Comparison of ENCODE assay signal across 8 cellular contexts in genomic region chr6:32154514-32155161, GRCh38. TPM values are rescaled to one million over a fixed set of nuclear protein-coding genes. Genes with fewer than 3 reads are reported as not detected.
DNase-seq lines count a peak whose midpoint lies in the region; ATAC-seq and TF ChIP-seq lines count a peak whose summit lies in the region.

No MANE protein-coding gene starts in this region.

- peaks cover 42% of the 10 kb centered on the region for H3K4me1 Mint-ChIP-seq in T-helper 17 cell

- DNase-seq in NCI-H1092 treated with DMSO at 0.1 percent for 48 hours (lab: John Stamatoyannopoulos, UW): peak; percentile 53
- DNase-seq in T-helper 17 cell: peak; percentile 38 to 45 (median 40)
- peak; percentile 83 for DNase-seq in astrocyte of the hippocampus (ENCODE audit: low read depth, low spot score)
- DNase-seq in iPS DF 6.9 (ENCODE audit: low read depth, low spot score): no peak
- DNase-seq in sigmoid colon: peak; percentile 89

- H3K27me3 ChIP-seq in BLaER1 (no peaks in the 10 kb centered on the region), iPS DF 6.9 (ENCODE audit: control insufficient read depth, insufficient read depth, low read length) (no peaks in the 10 kb centered on the region), sigmoid colon (no peaks in the 10 kb centered on the region)

- no peak for TF ChIP-seq EP300 in sigmoid colon (IDR thresholded peaks at IDR 0.05)

- intact Hi-C loops in sigmoid colon (cut with DNase I): loop anchor here (1.0 to 10.0 kb wide), 4 partner anchors 22 to 110 kb away; partner anchors contain the start of gene AGPAT1

- peak overlapping the region; percentile 78 for H3K27ac ChIP-seq in BLaER1
- no peak overlapping the region for H3K27ac ChIP-seq in iPS DF 6.9 (ENCODE audit: low read length)
- peak overlapping the region; percentile 88 to 93 (median 92) for H3K27ac ChIP-seq in sigmoid colon

- peak overlapping the region; percentile 98 for H3K4me3 Mint-ChIP-seq in T-helper 17 cell

- H3K4me3 ChIP-seq in BLaER1: peak overlapping the region; percentile 89
- peak overlapping the region; percentile 68; the same call in 1 of the 2 replicates for H3K4me3 ChIP-seq in iPS DF 6.9 (ENCODE audit: low read length)
- H3K4me3 ChIP-seq in sigmoid colon: peak overlapping the region; percentile 61 to 80 (median 78)

- peak overlapping the region; percentile 81 for H3K9ac ChIP-seq in BLaER1

- H3K9me3 ChIP-seq in BLaER1 (no peaks in the 10 kb centered on the region), T-helper 17 cell (ENCODE audit: control insufficient read depth, low read length, poor library complexity, severe bottlenecking) (no peaks in the 10 kb centered on the region), iPS DF 6.9 (ENCODE audit: control insufficient read depth, insufficient read depth, low read length) (no peaks in the 10 kb centered on the region), sigmoid colon (no peaks in the 10 kb centered on the region)

- H3K36me3 ChIP-seq in BLaER1 (peaks cover 39% of the 10 kb centered on the region), iPS DF 6.9 (ENCODE audit: control insufficient read depth, insufficient read depth, low read length) (no peaks in the 10 kb centered on the region), sigmoid colon (peaks cover 14 to 39% (median 20%) of the 10 kb centered on the region in 4 donors)

- H3K27me3 Mint-ChIP-seq in T-helper 17 cell: peaks cover 21% of the 10 kb centered on the region

- no peak for TF ChIP-seq POLR2A in sigmoid colon (IDR thresholded peaks at IDR 0.05)

- 0 out of 2 replicates have a peak, but pooled peaks cover 11% of the 10 kb centered on the region for H4K20me1 ChIP-seq in BLaER1

- peak overlapping the region; percentile 96 for H3K4me2 ChIP-seq in BLaER1

- TF ChIP-seq CTCF in sigmoid colon (IDR thresholded peaks at IDR 0.05): peak; percentile 55 to 77 (median 60)

- ATAC-seq in GM21529 (IDR thresholded peaks at IDR 0.05; ENCODE audit: unreplicated experiment) (peak; percentile 75), T-helper 17 cell (peak; percentile 82), HG03039 (IDR thresholded peaks at IDR 0.05; ENCODE audit: unreplicated experiment) (no peak)

- WGBS in iPS DF 6.9 (ENCODE audit: insufficient coverage, insufficient read length): no CpG with 5 or more reads among the region's 34 CpGs
- WGBS in sigmoid colon, 2 donors: 3 to 4% methylated on average over 34 of the region's 34 CpGs

- H3K36me3 Mint-ChIP-seq in T-helper 17 cell (ENCODE audit: low read depth): peaks cover 20% of the 10 kb centered on the region

- peak overlapping the region; percentile 67 for H3K27ac Mint-ChIP-seq in T-helper 17 cell

- peaks cover 36% of the 10 kb centered on the region for H3K4me1 ChIP-seq in BLaER1
- H3K4me1 ChIP-seq in iPS DF 6.9 (ENCODE audit: control insufficient read depth, insufficient read depth, low read length): peaks cover 6% of the 10 kb centered on the region
- peaks cover 0 to 57% (median 49%) of the 10 kb centered on the region in 4 donors for H3K4me1 ChIP-seq in sigmoid colon

RNA-seq across cellular contexts. Expression of gene PPT2, which starts 0.7 kb away (rescaled TPM):
- total RNA-seq in T-helper 17 cell (1 to 10 TPM; 8.1 to 9.2 TPM), sigmoid colon (100 to 1,000 TPM in 2 of 4 donors, 10 to 100 TPM in 2; 15.5 to 126 (median 62.7) TPM)
- polyA plus RNA-seq in sigmoid colon: 10 to 100 TPM in 1 of 3 donors, 1 to 10 TPM in 2; 3.0 to 13.0 (median 5.4) TPM

RNA-seq across cellular contexts. Expression of gene PRRT1, which starts 2.9 kb away (rescaled TPM):
- total RNA-seq in T-helper 17 cell (under 1 TPM; 0.35 to 0.50 TPM), sigmoid colon (1 to 10 TPM; 1.8 to 6.1 (median 3.1) TPM)
- polyA plus RNA-seq in sigmoid colon: 1 to 10 TPM in 2 of 3 donors, under 1 TPM in 1; 0.46 to 3.3 (median 1.8) TPM

RNA-seq across cellular contexts. Expression of gene EGFL8, which starts 9.8 kb away (rescaled TPM):
- total RNA-seq in T-helper 17 cell (1 to 10 TPM; 9.6 to 9.7 TPM), sigmoid colon (10 to 100 TPM in 3 of 4 donors, 1 to 10 TPM in 1; 8.1 to 24.4 (median 14.3) TPM)
- 10 to 100 TPM in 2 of 3 donors, 1 to 10 TPM in 1; 2.3 to 15.1 (median 13.8) TPM for polyA plus RNA-seq in sigmoid colon

RNA-seq across cellular contexts. Expression of gene AGPAT1, which starts 21.2 kb away (rescaled TPM):
- total RNA-seq in T-helper 17 cell: 10 to 100 TPM; 22.7 to 54.2 TPM
- total RNA-seq in sigmoid colon: 10 to 100 TPM; 32.4 to 45.7 (median 36.5) TPM
- polyA plus RNA-seq in sigmoid colon: 10 to 100 TPM; 36.6 to 54.2 (median 37.9) TPM

RNA-seq across cellular contexts. Expression of gene RNF5, which starts 23.6 kb away (rescaled TPM):
- 10 to 100 TPM; 20.9 to 30.0 TPM for total RNA-seq in T-helper 17 cell
- 100 to 1,000 TPM in 2 of 4 donors, 10 to 100 TPM in 2; 61.5 to 118 (median 95.1) TPM for total RNA-seq in sigmoid colon
- polyA plus RNA-seq in sigmoid colon: 100 to 1,000 TPM in 2 of 3 donors, 10 to 100 TPM in 1; 95.2 to 220 (median 189) TPM
